Comparison of ENCODE assay signal across 23 cellular contexts in the genomic region with DNA sequence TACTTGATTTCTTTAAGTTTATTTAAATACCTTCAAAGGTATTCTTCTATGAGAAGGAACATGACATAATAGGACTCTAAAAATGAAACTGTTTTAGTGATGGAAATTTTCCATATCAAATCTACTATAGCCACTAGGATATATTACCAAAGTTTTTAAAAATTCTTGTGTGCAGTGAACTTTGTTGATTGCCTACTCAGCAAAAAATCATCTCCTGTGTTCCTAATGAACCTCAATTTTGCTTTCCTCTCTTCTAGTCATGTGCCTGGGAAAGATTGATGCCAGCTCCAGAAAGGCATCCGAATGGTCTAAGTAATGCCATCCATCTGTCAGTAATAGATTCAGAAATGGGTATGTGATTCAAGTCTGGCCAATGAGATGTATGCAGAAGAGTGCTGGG.
DNase-seq lines count a peak whose midpoint lies in the region; ATAC-seq, FAIRE-seq and TF ChIP-seq lines count a peak whose summit lies in the region.
"Had no signal": no experiment of that assay in that cellular context is flagged by ENCODE, and none has a peak within 500 bp of the region (broad histone marks: within the 10 kb centered on the region; RNA-seq: fewer than 3 reads in every experiment).

No MANE protein-coding gene starts in this region.

- H3K36me3 Mint-ChIP-seq in activated naive CD8-positive, alpha-beta T cell treated with anti-CD3 and anti-CD28 coated beads, Interleukin-2, amount 50 U/mL, for 24 hours (ENCODE audit: low read depth) = no peaks in the 10 kb centered on the region
- H3K36me3 Mint-ChIP-seq: natural killer cell had no signal

- H3K9ac ChIP-seq in mammary epithelial cell (ENCODE audit: insufficient read depth, low read length) = no peak overlapping the region
- H3K9ac ChIP-seq in adipocyte (ENCODE audit: low read length) = no peak overlapping the region

- no peak overlapping the region for H3K27ac Mint-ChIP-seq in activated naive CD8-positive, alpha-beta T cell treated with anti-CD3 and anti-CD28 coated beads, Interleukin-2, amount 50 U/mL, for 24 hours
- H3K27ac Mint-ChIP-seq: natural killer cell had no signal

- intact Hi-C loops in breast epithelium (cut with DNase I; ENCODE audit: low total_unique reads) = no loop called here
- intact Hi-C loops in mammary epithelial cell (cut with micrococcal nuclease) = loop anchor here (5.0 kb wide), 1 partner anchor 90 kb away; no protein-coding TSS in a partner anchor
- intact Hi-C loops in left lung (cut with DNase I) = no loop called here
- intact Hi-C loops in thyroid gland (cut with DNase I) = no loop called here

- H3K4me1 ChIP-seq in breast epithelium (peaks cover 0 to 4% of the 10 kb centered on the region in 2 donors), mammary epithelial cell (ENCODE audit: insufficient read depth, low read length) (peaks cover 2% of the 10 kb centered on the region), adipocyte (ENCODE audit: control insufficient read depth, insufficient read depth, low read length) (peaks cover 32% of the 10 kb centered on the region), left lung (peaks cover 12 to 77% of the 10 kb centered on the region in 2 donors), thyroid gland (peaks cover 13 to 17% of the 10 kb centered on the region in 2 donors)
- H3K4me1 ChIP-seq: foreskin keratinocyte had no signal

- no peaks in the 10 kb centered on the region for H3K79me2 ChIP-seq in mammary epithelial cell (ENCODE audit: insufficient read depth, low read length)

- H3K36me3 ChIP-seq in breast epithelium (no peaks in the 10 kb centered on the region), mammary epithelial cell (ENCODE audit: insufficient read depth, low read length) (no peaks in the 10 kb centered on the region), adipocyte (ENCODE audit: control insufficient read depth, insufficient read depth, low read length, severe bottlenecking) (no peaks in the 10 kb centered on the region), left lung (no peaks in the 10 kb centered on the region), thyroid gland (no peaks in the 10 kb centered on the region)
- H3K36me3 ChIP-seq: upper lobe of left lung had no signal

- H3K9me3 Mint-ChIP-seq in activated naive CD8-positive, alpha-beta T cell treated with anti-CD3 and anti-CD28 coated beads, Interleukin-2, amount 50 U/mL, for 24 hours = no peaks in the 10 kb centered on the region
- H3K9me3 Mint-ChIP-seq: stimulated activated naive CD8-positive, alpha-beta T cell treated with anti-CD3 and anti-CD28 coated beads, Interleukin-15, Interleukin-2, amounts not matched to agents 100 ng/mL and 50 ng/mL, for 24 hours had no signal

- H3K9me3 ChIP-seq in breast epithelium = no peaks in the 10 kb centered on the region
- no peaks in the 10 kb centered on the region for H3K9me3 ChIP-seq in mammary epithelial cell (replicated peaks; ENCODE audit: insufficient read depth, low read length)
- no peaks in the 10 kb centered on the region for H3K9me3 ChIP-seq in adipocyte (ENCODE audit: control insufficient read depth, low read length)
- no peaks in the 10 kb centered on the region for H3K9me3 ChIP-seq in left lung
- no peaks in the 10 kb centered on the region for H3K9me3 ChIP-seq in thyroid gland
- H3K9me3 ChIP-seq: upper lobe of left lung had no signal

- H4K20me1 ChIP-seq in mammary epithelial cell (ENCODE audit: insufficient read depth, low read length) = no peaks in the 10 kb centered on the region

- no peak overlapping the region for H3K4me3 Mint-ChIP-seq in activated naive CD8-positive, alpha-beta T cell treated with anti-CD3 and anti-CD28 coated beads, Interleukin-2, amount 50 U/mL, for 24 hours
- H3K4me3 Mint-ChIP-seq: natural killer cell; stimulated activated naive CD8-positive, alpha-beta T cell treated with anti-CD3 and anti-CD28 coated beads, Interleukin-15, Interleukin-2, amounts not matched to agents 100 ng/mL and 50 ng/mL, for 24 hours had no signal

- H3K4me3 ChIP-seq in breast epithelium = no peak overlapping the region
- no peak overlapping the region for H3K4me3 ChIP-seq in mammary epithelial cell (replicated peaks in 1 of 3; ENCODE audit: insufficient read depth in 1 of 3, low read depth in 2 of 3, low read length in 3 of 3)
- H3K4me3 ChIP-seq in adipocyte (ENCODE audit: low read length) = peak overlapping the region; percentile 5
- no peak overlapping the region for H3K4me3 ChIP-seq in left lung
- no peak overlapping the region for H3K4me3 ChIP-seq in thyroid gland (replicated peaks in 1 of 3)
- H3K4me3 ChIP-seq: skin epidermis had no signal

- ATAC-seq in left lung = no peak
- ATAC-seq in activated naive CD8-positive, alpha-beta T cell treated with anti-CD3 and anti-CD28 coated beads, Interleukin-2, amount 50 U/mL, for 24 hours = no peak
- no peak for ATAC-seq in HG03439 (IDR thresholded peaks at IDR 0.05; ENCODE audit: unreplicated experiment)
- ATAC-seq: foreskin keratinocyte, natural killer cell had no signal

- H3K27ac ChIP-seq in breast epithelium (peak overlapping the region; percentile 54 to 60), mammary epithelial cell (ENCODE audit: insufficient read depth, low read depth, low read length) (no peak overlapping the region), left lung (peak overlapping the region; percentile 67 to 85), thyroid gland (peak overlapping the region; percentile 56 to 69 (median 66))
- H3K27ac ChIP-seq: 22Rv1, epithelial cell of prostate, foreskin keratinocyte had no signal

- H3K4me1 Mint-ChIP-seq in activated naive CD8-positive, alpha-beta T cell treated with anti-CD3 and anti-CD28 coated beads, Interleukin-2, amount 50 U/mL, for 24 hours = peaks cover 56% of the 10 kb centered on the region

- no peak for FAIRE-seq in HTR-8/SVneo (lab: Jason Lieb, UNC)

- DNase-seq in breast epithelium (ENCODE audit: low spot score in 2 of 2) = no peak
- no peak for DNase-seq in mammary epithelial cell
- DNase-seq in adipocyte (ENCODE audit: low read depth) = no peak
- no peak for DNase-seq in left lung
- DNase-seq in thyroid gland = no peak
- DNase-seq in activated naive CD8-positive, alpha-beta T cell treated with anti-CD3 and anti-CD28 coated beads, Interleukin-2, amount 50 U/mL, for 24 hours = no peak
- DNase-seq in HTR-8/SVneo (ENCODE audit: insufficient read length, low spot score) = no peak
- DNase-seq: activated CD4-positive, alpha-beta T cell treated with anti-CD3 and anti-CD28 coated beads for 4 hours; activated CD8-positive, alpha-beta memory T cell treated with anti-CD3 and anti-CD28 coated beads, Interleukin-2, amount 50 U/mL, for 4 hours; foreskin keratinocyte; HCEC 1CT; natural killer cell; NCI-H1105; NCI-H2081 treated with DMSO at 0.1 percent for 48 hours; NCI-H510A; posterior cingulate gyrus; stimulated activated CD4-positive, alpha-beta T cell treated with anti-CD3 and anti-CD28 coated beads, Interleukin-4, amount 100 ng/mL, for 1 hour; upper lobe of left lung had no signal

- WGBS in mammary epithelial cell (ENCODE audit: low coverage, missing lambda C conversion rate) = 94% methylated on average over 1 of the region's 1 CpG
- WGBS in thyroid gland, 2 donors = 93 to 96% methylated on average over 1 of the region's 1 CpG

- H3K4me2 ChIP-seq in mammary epithelial cell (ENCODE audit: insufficient read depth, low read depth, low read length) = no peak overlapping the region

- TF ChIP-seq POLR2A in breast epithelium (IDR thresholded peaks at IDR 0.05) (no peak), thyroid gland (IDR thresholded peaks at IDR 0.05) (no peak)

- H2AFZ ChIP-seq in mammary epithelial cell (ENCODE audit: low read depth, low read length) = no peak overlapping the region

- in situ Hi-C loops in mammary epithelial cell (cut with MboI; ENCODE audit: low sequenced_read_pairs in 2 of 2) = no loop called here

- no peaks in the 10 kb centered on the region for H3K27me3 ChIP-seq in breast epithelium
- H3K27me3 ChIP-seq in mammary epithelial cell (ENCODE audit: insufficient read depth, low read length) = no peaks in the 10 kb centered on the region
- H3K27me3 ChIP-seq in adipocyte (replicated peaks; ENCODE audit: control insufficient read depth, insufficient read depth, low read length) = no peaks in the 10 kb centered on the region
- no peaks in the 10 kb centered on the region for H3K27me3 ChIP-seq in left lung
- no peaks in the 10 kb centered on the region for H3K27me3 ChIP-seq in thyroid gland
- H3K27me3 ChIP-seq: foreskin keratinocyte, upper lobe of left lung had no signal

- BruUV-seq in mammary epithelial cell (replicated peaks; lab: Mats Ljungman, UMichigan) = no TSS peak

- TF ChIP-seq CTCF in breast epithelium (IDR thresholded peaks at IDR 0.05) = no peak
- TF ChIP-seq CTCF in mammary epithelial cell (conservative IDR thresholded peaks at IDR 0.05 in 1 of 2, IDR thresholded peaks at IDR 0.05 in 1 of 2; ENCODE audit: extremely low read depth in 1 of 2, insufficient read depth in 1 of 2, low read depth in 1 of 2, low read length in 2 of 2) = no peak
- TF ChIP-seq CTCF in left lung (IDR thresholded peaks at IDR 0.05) = no peak
- TF ChIP-seq CTCF in thyroid gland (IDR thresholded peaks at IDR 0.05) = no peak

- dilution Hi-C loops in mammary epithelial cell (cut with HindIII; ENCODE audit: low sequenced_read_pairs) = no loop called here

- H3K27me3 Mint-ChIP-seq in activated naive CD8-positive, alpha-beta T cell treated with anti-CD3 and anti-CD28 coated beads, Interleukin-2, amount 50 U/mL, for 24 hours = peaks cover 2% of the 10 kb centered on the region
- H3K27me3 Mint-ChIP-seq: stimulated activated naive CD8-positive, alpha-beta T cell treated with anti-CD3 and anti-CD28 coated beads, Interleukin-15, Interleukin-2, amounts not matched to agents 100 ng/mL and 50 ng/mL, for 24 hours had no signal

- CTCF ChIA-PET in mammary epithelial cell (lab: Charles Lee; ENCODE audit: low non-redundant PET) = no interaction called here
